15 cellular contexts compared by ENCODE assay signal in the genomic region with DNA sequence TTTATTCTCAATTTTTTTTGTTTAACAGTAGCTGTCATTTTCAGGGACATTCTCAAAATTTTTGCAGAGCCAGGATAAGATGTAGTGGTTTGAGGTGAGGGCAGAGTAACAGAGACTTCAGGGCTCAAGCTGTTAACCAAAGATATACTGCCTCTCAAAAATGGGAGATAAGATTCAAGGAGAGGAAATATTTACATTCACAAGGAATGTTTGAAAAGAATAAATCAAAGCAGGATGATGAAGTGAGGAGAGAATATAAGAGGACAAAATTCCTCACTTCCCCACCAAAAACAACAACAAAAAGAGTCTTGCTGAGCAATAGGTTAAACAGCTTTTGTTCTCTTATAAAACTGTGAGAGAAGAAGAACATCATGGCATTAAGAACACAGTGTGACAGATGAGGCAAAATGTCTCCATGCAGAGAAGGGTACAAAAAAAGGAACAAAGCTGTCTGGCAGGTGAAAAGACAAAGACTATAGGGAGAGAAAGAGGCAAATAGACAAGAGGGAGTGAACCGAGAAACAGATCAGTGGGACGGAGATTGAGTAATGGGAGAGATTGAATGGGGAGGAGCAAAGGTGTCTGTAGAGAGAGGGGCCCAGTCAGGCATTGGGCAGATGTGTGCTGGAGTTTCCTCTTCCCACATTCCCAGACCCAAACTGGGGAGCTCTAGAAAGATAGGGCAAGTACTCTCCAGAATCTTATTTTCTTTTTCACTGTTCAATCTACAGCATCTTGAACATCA.
"Had no signal": no experiment of that assay in that cellular context is flagged by ENCODE, and none has a peak within 500 bp of the region (broad histone marks: within the 10 kb centered on the region; RNA-seq: fewer than 3 reads in every experiment).

No MANE protein-coding gene starts in this region.

- H3K27ac ChIP-seq: gastroesophageal sphincter, thyroid gland, WERI-Rb-1 had no signal

- H3K4me3 ChIP-seq: gastroesophageal sphincter, thyroid gland had no signal

- H3K4me1 Mint-ChIP-seq: activated CD4-positive, alpha-beta T cell treated with anti-CD3 and anti-CD28 coated beads, Interleukin-2, amount 10 ng/mL, durations not matched to agents 24 days and 14 days; activated naive CD8-positive, alpha-beta T cell treated with anti-CD3 and anti-CD28 coated beads for 36 hours; memory B cell; stimulated activated naive B cell treated with anti-CD40 and anti-IgM and Interleukin-4, amounts not matched to agents 10 μg/mL and 1 μg/mL and 100 μg/mL, for 72 hours had no signal

- H3K4me3 Mint-ChIP-seq: activated CD4-positive, alpha-beta T cell treated with anti-CD3 and anti-CD28 coated beads, Interleukin-2, amount 10 ng/mL, durations not matched to agents 24 days and 14 days; activated naive CD8-positive, alpha-beta T cell treated with anti-CD3 and anti-CD28 coated beads for 36 hours; activated T-cell treated with anti-CD3 and anti-CD28 coated beads, Interleukin-2, amount 50 U/mL, for 72 hours; memory B cell; stimulated activated naive B cell treated with anti-CD40 and anti-IgM and Interleukin-4, amounts not matched to agents 10 μg/mL and 1 μg/mL and 100 μg/mL, for 72 hours; T-helper 1 cell treated with Interleukin-12 subunit alpha and Interleukin-12 subunit beta and Interleukin-4 antibody, amounts not matched to agents 30 μg/mL and 1 μg/mL, for 36 hours had no signal

- H3K9me3 ChIP-seq: gastroesophageal sphincter, thyroid gland had no signal

- H3K27ac Mint-ChIP-seq: activated CD4-positive, alpha-beta T cell treated with anti-CD3 and anti-CD28 coated beads, Interleukin-2, amount 10 ng/mL, durations not matched to agents 24 days and 14 days; activated naive CD8-positive, alpha-beta T cell treated with anti-CD3 and anti-CD28 coated beads for 36 hours; activated T-cell treated with anti-CD3 and anti-CD28 coated beads, Interleukin-2, amount 50 U/mL, for 72 hours; memory B cell; stimulated activated naive B cell treated with anti-CD40 and anti-IgM and Interleukin-4, amounts not matched to agents 10 μg/mL and 1 μg/mL and 100 μg/mL, for 72 hours; T-helper 1 cell treated with Interleukin-12 subunit alpha and Interleukin-12 subunit beta and Interleukin-4 antibody, amounts not matched to agents 30 μg/mL and 1 μg/mL, for 36 hours had no signal

- H3K36me3 ChIP-seq: gastroesophageal sphincter, thyroid gland, WERI-Rb-1 had no signal

- DNase-seq: activated CD4-positive, alpha-beta T cell treated with anti-CD3 and anti-CD28 coated beads, Interleukin-2, amount 10 ng/mL, durations not matched to agents 24 days and 14 days; activated CD8-positive, alpha-beta memory T cell treated with anti-CD3 and anti-CD28 coated beads, Interleukin-2, amount 50 U/mL, for 48 hours; activated naive CD8-positive, alpha-beta T cell treated with anti-CD3 and anti-CD28 coated beads for 36 hours; activated T-cell treated with anti-CD3 and anti-CD28 coated beads, Interleukin-2, amount 50 U/mL, for 72 hours; dermis blood vessel endothelial cell; kidney; left ventricle myocardium superior; stimulated activated CD4-positive, alpha-beta T cell treated with anti-CD3 and anti-CD28 coated beads, Interleukin-15, amount 100 ng/mL, for 24 hours; stimulated activated CD4-positive, alpha-beta T cell treated with anti-CD3 and anti-CD28 coated beads, Interleukin-4, amount 100 ng/mL, for 1 hour; stimulated activated naive B cell treated with anti-CD40 and anti-IgM and Interleukin-4, amounts not matched to agents 10 μg/mL and 1 μg/mL and 100 μg/mL, for 72 hours; thyroid gland; WERI-Rb-1 had no signal
